ENCODE assay signal across 27 cellular contexts in the genomic region with DNA sequence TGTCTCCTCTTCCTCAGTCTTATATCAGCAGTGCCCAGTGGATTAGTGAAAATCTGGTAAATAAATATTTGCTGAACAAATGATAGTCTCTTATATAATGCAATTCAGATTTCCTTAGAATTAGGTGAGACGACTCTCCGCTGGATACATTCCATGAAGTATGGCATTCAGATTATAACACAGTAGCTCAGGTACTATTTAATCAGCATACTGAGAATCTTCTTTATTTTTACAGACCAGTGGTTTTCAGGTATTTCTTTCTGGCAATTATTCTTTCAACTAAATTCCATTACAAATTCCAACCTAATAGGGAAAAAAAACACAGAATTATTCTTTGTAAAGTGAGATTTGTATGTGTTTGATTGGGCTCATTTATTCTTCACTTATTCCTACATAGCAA.
"Had no signal": no experiment of that assay in that cellular context is flagged by ENCODE, and none has a peak within 500 bp of the region (broad histone marks: within the 10 kb centered on the region; RNA-seq: fewer than 3 reads in every experiment).

No MANE protein-coding gene starts in this region.

- H3K27me3 ChIP-seq: neural progenitor cell, ovary, right lobe of liver, sigmoid colon, stomach, thyroid gland, tibial nerve, upper lobe of left lung, vagina had no signal

- H3K4me3 Mint-ChIP-seq: natural killer cell treated with Interleukin-12 subunit alpha and Interleukin-12 subunit beta and Interleukin-15 and Interleukin-18, amount 100 ng/mL, for 72 hours; neural progenitor cell; stimulated activated effector memory CD8-positive, alpha-beta T cell treated with anti-CD3 and anti-CD28 coated beads, Interleukin-12 subunit alpha, Interleukin-12 subunit beta, amount 100 ng/mL, for 72 hours; stimulated activated naive B cell treated with anti-CD40 and anti-IgM and Interleukin-4, amounts not matched to agents 10 μg/mL and 1 μg/mL and 100 μg/mL, for 72 hours; stimulated activated naive CD8-positive, alpha-beta T cell treated with anti-CD3 and anti-CD28 coated beads, Interleukin-15, Interleukin-2, amounts not matched to agents 100 ng/mL and 50 ng/mL, for 24 hours had no signal

- H3K4me1 Mint-ChIP-seq: stimulated activated effector memory CD8-positive, alpha-beta T cell treated with anti-CD3 and anti-CD28 coated beads, Interleukin-12 subunit alpha, Interleukin-12 subunit beta, amount 100 ng/mL, for 72 hours; stimulated activated naive B cell treated with anti-CD40 and anti-IgM and Interleukin-4, amounts not matched to agents 10 μg/mL and 1 μg/mL and 100 μg/mL, for 72 hours had no signal

- H3K36me3 Mint-ChIP-seq: natural killer cell treated with Interleukin-12 subunit alpha and Interleukin-12 subunit beta and Interleukin-15 and Interleukin-18, amount 100 ng/mL, for 72 hours; neural progenitor cell; stimulated activated effector memory CD8-positive, alpha-beta T cell treated with anti-CD3 and anti-CD28 coated beads, Interleukin-12 subunit alpha, Interleukin-12 subunit beta, amount 100 ng/mL, for 72 hours; stimulated activated naive B cell treated with anti-CD40 and anti-IgM and Interleukin-4, amounts not matched to agents 10 μg/mL and 1 μg/mL and 100 μg/mL, for 72 hours had no signal

- H3K27me3 Mint-ChIP-seq: natural killer cell treated with Interleukin-12 subunit alpha and Interleukin-12 subunit beta and Interleukin-15 and Interleukin-18, amount 100 ng/mL, for 72 hours; progenitor cell of endocrine pancreas; stimulated activated naive B cell treated with anti-CD40 and anti-IgM and Interleukin-4, amounts not matched to agents 10 μg/mL and 1 μg/mL and 100 μg/mL, for 72 hours; stimulated activated naive CD8-positive, alpha-beta T cell treated with anti-CD3 and anti-CD28 coated beads, Interleukin-15, Interleukin-2, amounts not matched to agents 100 ng/mL and 50 ng/mL, for 24 hours had no signal

- H3K4me3 ChIP-seq: neural progenitor cell, ovary, psoas muscle, right lobe of liver, sigmoid colon, stomach, thoracic aorta, thyroid gland, tibial nerve, upper lobe of left lung, vagina had no signal

- DNase-seq: occipital lobe; ovary; posterior cingulate gyrus; psoas muscle; right cardiac atrium; right lobe of liver; sigmoid colon; small intestine; stimulated activated CD4-positive, alpha-beta T cell treated with anti-CD3 and anti-CD28 coated beads, Interleukin-15, amount 100 ng/mL, for 24 hours; stimulated activated CD4-positive, alpha-beta T cell treated with anti-CD3 and anti-CD28 coated beads, Interleukin-2, amount 100 ng/mL, for 24 hours; stimulated activated CD4-positive, alpha-beta T cell treated with anti-CD3 and anti-CD28 coated beads, Interleukin-2, amount 100 ng/mL, for 48 hours; stimulated activated CD4-positive, alpha-beta T cell treated with anti-CD3 and anti-CD28 coated beads, Interleukin-4, amount 100 ng/mL, for 24 hours; stimulated activated naive B cell treated with anti-CD40 and anti-IgM and Interleukin-4, amounts not matched to agents 10 μg/mL and 1 μg/mL and 100 μg/mL, for 72 hours; stimulated activated naive CD4-positive, alpha-beta T cell treated with Interleukin-2 at 50 U/mL for 16 hours; stomach; thyroid gland; trophoblast cell; upper lobe of left lung had no signal

- H3K9ac ChIP-seq: neural progenitor cell, parathyroid adenoma had no signal

- H3K9me3 Mint-ChIP-seq: neural progenitor cell; stimulated activated naive B cell treated with anti-CD40 and anti-IgM and Interleukin-4, amounts not matched to agents 10 μg/mL and 1 μg/mL and 100 μg/mL, for 72 hours had no signal

- H3K4me1 ChIP-seq: neural progenitor cell, parathyroid adenoma, psoas muscle, right lobe of liver, sigmoid colon, stomach, tibial nerve, upper lobe of left lung, vagina had no signal

- H3K27ac Mint-ChIP-seq: natural killer cell treated with Interleukin-12 subunit alpha and Interleukin-12 subunit beta and Interleukin-15 and Interleukin-18, amount 100 ng/mL, for 72 hours; neural progenitor cell; progenitor cell of endocrine pancreas; stimulated activated effector memory CD8-positive, alpha-beta T cell treated with anti-CD3 and anti-CD28 coated beads, Interleukin-12 subunit alpha, Interleukin-12 subunit beta, amount 100 ng/mL, for 72 hours; stimulated activated naive B cell treated with anti-CD40 and anti-IgM and Interleukin-4, amounts not matched to agents 10 μg/mL and 1 μg/mL and 100 μg/mL, for 72 hours; stimulated activated naive CD8-positive, alpha-beta T cell treated with anti-CD3 and anti-CD28 coated beads, Interleukin-15, Interleukin-2, amounts not matched to agents 100 ng/mL and 50 ng/mL, for 24 hours had no signal

- H3K27ac ChIP-seq: neural progenitor cell, ovary, parathyroid adenoma, psoas muscle, right lobe of liver, sigmoid colon, stomach, thoracic aorta, thyroid gland, tibial nerve, upper lobe of left lung, vagina had no signal

- H3K36me3 ChIP-seq: neural progenitor cell, ovary, right lobe of liver, sigmoid colon, stomach, thoracic aorta, thyroid gland, tibial nerve, upper lobe of left lung, vagina had no signal

- ATAC-seq: natural killer cell treated with Interleukin-12 subunit alpha and Interleukin-12 subunit beta and Interleukin-15 and Interleukin-18, amount 100 ng/mL, for 72 hours; psoas muscle; right cardiac atrium; right lobe of liver; stimulated activated effector memory CD8-positive, alpha-beta T cell treated with anti-CD3 and anti-CD28 coated beads, Interleukin-12 subunit alpha, Interleukin-12 subunit beta, amount 100 ng/mL, for 72 hours; stimulated activated naive B cell treated with anti-CD40 and anti-IgM and Interleukin-4, amounts not matched to agents 10 μg/mL and 1 μg/mL and 100 μg/mL, for 72 hours had no signal

- H3K9me3 ChIP-seq: ovary, psoas muscle, right lobe of liver, sigmoid colon, stomach, thoracic aorta, thyroid gland, tibial nerve, upper lobe of left lung, vagina had no signal
